10 cellular contexts compared by ENCODE assay signal in genomic region chr1:30513396-30514136, GRCh38.
"Had no signal": no experiment of that assay in that cellular context is flagged by ENCODE, and none has a peak within 500 bp of the region (broad histone marks: within the 10 kb centered on the region; RNA-seq: fewer than 3 reads in every experiment).

No MANE protein-coding gene starts in this region.

- ATAC-seq: naive thymus-derived CD8-positive, alpha-beta T cell; stimulated activated effector memory CD8-positive, alpha-beta T cell treated with anti-CD3 and anti-CD28 coated beads, Interleukin-12 subunit alpha, Interleukin-12 subunit beta, amount 100 ng/mL, for 72 hours had no signal

- H3K4me3 Mint-ChIP-seq: activated naive CD8-positive, alpha-beta T cell treated with anti-CD3 and anti-CD28 coated beads, Interleukin-2, amount 10 ng/mL, durations not matched to agents 7 days and 5 days; naive thymus-derived CD8-positive, alpha-beta T cell; stimulated activated effector memory CD8-positive, alpha-beta T cell treated with anti-CD3 and anti-CD28 coated beads, Interleukin-12 subunit alpha, Interleukin-12 subunit beta, amount 100 ng/mL, for 72 hours had no signal

- H3K4me1 Mint-ChIP-seq: activated naive CD8-positive, alpha-beta T cell treated with anti-CD3 and anti-CD28 coated beads, Interleukin-2, amount 10 ng/mL, durations not matched to agents 7 days and 5 days; naive thymus-derived CD8-positive, alpha-beta T cell; stimulated activated effector memory CD8-positive, alpha-beta T cell treated with anti-CD3 and anti-CD28 coated beads, Interleukin-12 subunit alpha, Interleukin-12 subunit beta, amount 100 ng/mL, for 72 hours had no signal

- H3K9me3 Mint-ChIP-seq: activated naive CD8-positive, alpha-beta T cell treated with anti-CD3 and anti-CD28 coated beads, Interleukin-2, amount 10 ng/mL, durations not matched to agents 7 days and 5 days; stimulated activated effector memory CD8-positive, alpha-beta T cell treated with anti-CD3 and anti-CD28 coated beads, Interleukin-12 subunit alpha, Interleukin-12 subunit beta, amount 100 ng/mL, for 72 hours had no signal

- DNase-seq: activated CD4-positive, alpha-beta T cell treated with anti-CD3 and anti-CD28 coated beads, Interleukin-2, amount 50 U/mL, for 48 hours; activated CD4-positive, CD25-positive, alpha-beta regulatory T cell treated with anti-CD3 and anti-CD28 coated beads, Interleukin-2, amount 50 U/mL, for 72 hours; activated naive CD8-positive, alpha-beta T cell treated with anti-CD3 and anti-CD28 coated beads, Interleukin-2, amount 10 ng/mL, durations not matched to agents 7 days and 5 days; cortex of kidney; effector memory CD4-positive, alpha-beta T cell; hippocampal formation; kidney glomerular epithelial cell; retina had no signal

- H3K27ac Mint-ChIP-seq: activated naive CD8-positive, alpha-beta T cell treated with anti-CD3 and anti-CD28 coated beads, Interleukin-2, amount 10 ng/mL, durations not matched to agents 7 days and 5 days; stimulated activated effector memory CD8-positive, alpha-beta T cell treated with anti-CD3 and anti-CD28 coated beads, Interleukin-12 subunit alpha, Interleukin-12 subunit beta, amount 100 ng/mL, for 72 hours had no signal

- H3K36me3 Mint-ChIP-seq: activated naive CD8-positive, alpha-beta T cell treated with anti-CD3 and anti-CD28 coated beads, Interleukin-2, amount 10 ng/mL, durations not matched to agents 7 days and 5 days; stimulated activated effector memory CD8-positive, alpha-beta T cell treated with anti-CD3 and anti-CD28 coated beads, Interleukin-12 subunit alpha, Interleukin-12 subunit beta, amount 100 ng/mL, for 72 hours had no signal
